In genomic region chr3:112297714-112298113, GRCh38 we compare ENCODE assay signal across 12 cellular contexts. TPM values are rescaled to one million over a fixed set of nuclear protein-coding genes. Genes with fewer than 3 reads are reported as not detected.
DNase-seq lines count a peak whose midpoint lies in the region; ATAC-seq, FAIRE-seq and TF ChIP-seq lines count a peak whose summit lies in the region.
"Had no signal": no experiment of that assay in that cellular context is flagged by ENCODE, and none has a peak within 500 bp of the region (broad histone marks: within the 10 kb centered on the region; RNA-seq: fewer than 3 reads in every experiment).

No MANE protein-coding gene starts in this region.

- no peaks in the 10 kb centered on the region for H3K36me3 ChIP-seq in GM23338 (ENCODE audit: insufficient read depth)
- H3K36me3 ChIP-seq in MG63: no peaks in the 10 kb centered on the region
- H3K36me3 ChIP-seq: upper lobe of right lung had no signal

- no peaks in the 10 kb centered on the region for H3K27me3 ChIP-seq in GM23338 (ENCODE audit: insufficient read depth)
- no peaks in the 10 kb centered on the region; the same call in 1 of the 2 replicates for H3K27me3 ChIP-seq in MG63
- H3K27me3 ChIP-seq: upper lobe of right lung had no signal

- H2AFZ ChIP-seq in GM23338: no peak overlapping the region

- H3K9me3 Mint-ChIP-seq in GM23338: peaks cover 13% of the 10 kb centered on the region
- H3K9me3 Mint-ChIP-seq: mesothelial cell of epicardium had no signal

- H3F3A ChIP-seq in GM23338 (replicated peaks; ENCODE audit: low read depth): peaks cover 10% of the 10 kb centered on the region; the same call in 1 of the 2 replicates

- H3K9me2 ChIP-seq in GM23338 (ENCODE audit: insufficient read depth): no peaks in the 10 kb centered on the region

- no peak overlapping the region for H3K4me3 ChIP-seq in GM23338
- H3K4me3 ChIP-seq in MG63: no peak overlapping the region
- H3K4me3 ChIP-seq: upper lobe of right lung had no signal

- FAIRE-seq in GM12892 (lab: Jason Lieb, UNC): peak; percentile 88

- peaks cover 21% of the 10 kb centered on the region; the same call in 2 of the 3 replicates for H3K4me1 Mint-ChIP-seq in GM23338

- H3K36me3 Mint-ChIP-seq in GM23338 (ENCODE audit: low read depth): peaks cover 24% of the 10 kb centered on the region; the same call in 2 of the 3 replicates
- H3K36me3 Mint-ChIP-seq: mesothelial cell of epicardium had no signal

- ATAC-seq in GM23338: no peak
- ATAC-seq in GM18858 (IDR thresholded peaks at IDR 0.05; ENCODE audit: unreplicated experiment): no peak
- ATAC-seq: upper lobe of right lung had no signal

- no peaks in the 10 kb centered on the region for H3K9me3 ChIP-seq in MG63
- H3K9me3 ChIP-seq: upper lobe of right lung had no signal

- TF ChIP-seq POLR2A in GM12892 (IDR thresholded peaks at IDR 0.05; ENCODE audit: low read depth, low read length): no peak

- DNase-seq in GM12892 (ENCODE audit: insufficient read length) (no peak), GM23338 (ENCODE audit: low spot score) (no peak), OCI-M1 (lab: John Stamatoyannopoulos, UW) (peak; percentile 7), germinal center (ENCODE audit: low spot score) (peak; percentile 30), NCI-H2171 (lab: John Stamatoyannopoulos, UW) (no peak), MG63 (no peak), NCI-H2196 (lab: John Stamatoyannopoulos, UW; ENCODE audit: unreplicated experiment) (no peak)
- DNase-seq: amygdala, DMS 273 treated with DMSO at 0.1 percent for 48 hours, upper lobe of right lung had no signal

- H3K4me2 ChIP-seq in GM23338: no peak overlapping the region

- no peaks in the 10 kb centered on the region for H4K20me1 ChIP-seq in GM23338 (replicated peaks; ENCODE audit: insufficient read depth)

- H3K4me1 ChIP-seq in GM23338 (ENCODE audit: insufficient read depth): peaks cover 33% of the 10 kb centered on the region

- peaks cover 2% of the 10 kb centered on the region for H3K27me3 Mint-ChIP-seq in GM23338 (ENCODE audit: insufficient read depth, low read depth, poor library complexity)

- no peak overlapping the region for H3K27ac Mint-ChIP-seq in GM23338
- H3K27ac Mint-ChIP-seq: mesothelial cell of epicardium had no signal

- H3K4me3 Mint-ChIP-seq in GM23338: no peak overlapping the region
- H3K4me3 Mint-ChIP-seq: mesothelial cell of epicardium had no signal

- no peak for TF ChIP-seq CTCF in GM23338 (conservative IDR thresholded peaks at IDR 0.05; ENCODE audit: low read depth in 2 of 2)

- H3K79me2 ChIP-seq in GM23338 (replicated peaks; ENCODE audit: insufficient read depth): no peaks in the 10 kb centered on the region

- peak overlapping the region; percentile 2; the same call in 1 of the 2 replicates for H3K27ac ChIP-seq in GM23338 (ENCODE audit: low read depth)
- H3K27ac ChIP-seq: upper lobe of right lung had no signal

TF ChIP-seq in GM23338, 12 proteins besides CTCF, POLR2A, EP300 and RAD21 (continues in another document):
- TF ChIP-seq POLR2AphosphoS5 (IDR thresholded peaks at IDR 0.05; ENCODE audit: low read depth) (no peak), ZNF462 (CRISPR knock-in tag; IDR thresholded peaks at IDR 0.05) (no peak), ZNF331 (CRISPR knock-in tag; IDR thresholded peaks at IDR 0.05; ENCODE audit: low read depth) (no peak), JUNB (IDR thresholded peaks at IDR 0.05; ENCODE audit: unreplicated experiment) (no peak), CREB1 (CRISPR knock-in tag; IDR thresholded peaks at IDR 0.05; ENCODE audit: low read depth) (no peak), EZH2phosphoT487 (IDR thresholded peaks at IDR 0.05; ENCODE audit: unreplicated experiment) (no peak), ETS1 (IDR thresholded peaks at IDR 0.05) (no peak)

RNA-seq across cellular contexts. Expression of gene SLC9C1, which starts 3.7 kb away (rescaled TPM):
- polyA plus RNA-seq in GM12892 (2012; ENCODE audit: missing spikeins): not detected
- total RNA-seq in GM23338 (2014; rRNA removed; shearing (Covaris generic)): 0.97 and 1.7 TPM in 2 replicates
- polyA plus RNA-seq in GM23338 (2016; fragmentation: Nextera tagmentation; extraction: Ambion mirVana): 0.66 and 1.8 TPM in 2 replicates
- total RNA-seq in MG63 (2014; rRNA removed; shearing (Covaris generic); ENCODE audit: low replicate concordance): not detected in 2 replicates
- total RNA-seq: upper lobe of right lung had no signal

RNA-seq across cellular contexts. Expression of gene CD200, which starts 35.2 kb away (rescaled TPM):
- polyA plus RNA-seq in GM12892 (2012; ENCODE audit: missing spikeins): 27.2 TPM
- total RNA-seq in GM23338 (2014; rRNA removed; shearing (Covaris generic)): 49.3 and 51.9 TPM in 2 replicates
- polyA plus RNA-seq in GM23338 (2016; fragmentation: Nextera tagmentation; extraction: Ambion mirVana): 56.5 and 65.0 TPM in 2 replicates
- total RNA-seq in MG63 (2014; rRNA removed; shearing (Covaris generic); ENCODE audit: low replicate concordance): 0.36 TPM in 1 of 2 replicates, not detected in the other

Comparison
In these comparisons a context has a peak if more than half of its experiments do, and no peak if none do; other contexts are left out.
1. DNase-seq: peak in OCI-M1 (single experiment) and germinal center (single experiment); none in GM12892 (single experiment), GM23338 (single experiment), NCI-H2171 (single experiment), MG63 (single experiment) and NCI-H2196 (single experiment).
2. RNA of gene CD200, which starts 35.2 kb away (total RNA-seq): 49.3 to 51.9 TPM in GM23338; 0.36 TPM in MG63; every median in the first group is over 10 times any median in the second.